In genomic region chr15:57436166-57436565, GRCh38 we compare ENCODE assay signal across 21 cellular contexts. TPM values are rescaled to one million over a fixed set of nuclear protein-coding genes. Genes with fewer than 3 reads are reported as not detected.
DNase-seq lines count a peak whose midpoint lies in the region; ATAC-seq and TF ChIP-seq lines count a peak whose summit lies in the region.
"Had no signal": no experiment of that assay in that cellular context is flagged by ENCODE, and none has a peak within 500 bp of the region (broad histone marks: within the 10 kb centered on the region; RNA-seq: fewer than 3 reads in every experiment).

No MANE protein-coding gene starts in this region.

- H3K36me3 ChIP-seq in cardiac muscle cell, result no peaks in the 10 kb centered on the region
- no peaks in the 10 kb centered on the region for H3K36me3 ChIP-seq in left ventricle myocardium inferior
- peaks cover 21% of the 10 kb centered on the region for H3K36me3 ChIP-seq in mesodermal cell (ENCODE audit: control insufficient read depth, insufficient read depth, low read length)
- H3K36me3 ChIP-seq: BLaER1 had no signal

- DNase-seq in cardiac muscle cell (ENCODE audit: low read depth in 1 of 2, low spot score in 1 of 2) (no peak), left ventricle myocardium inferior (no peak), WTC11 (ENCODE audit: low spot score) (no peak), NOMO-1 (lab: John Stamatoyannopoulos, UW; ENCODE audit: unreplicated experiment in 2 of 2) (no peak), SKM-1 (lab: John Stamatoyannopoulos, UW; ENCODE audit: unreplicated experiment) (no peak)
- no peak for DNase-seq in effector CD4-positive, alpha-beta T cell
- DNase-seq: CD8-positive, alpha-beta T cell; DND-41; GM23248; NCI-H1417 treated with DMSO at 0.1 percent for 48 hours; NCI-H1930; NCI-H748 treated with DMSO at 0.1 percent for 48 hours; PC-9 had no signal

- H3K9me3 Mint-ChIP-seq in WTC11, result no peaks in the 10 kb centered on the region
- H3K9me3 Mint-ChIP-seq: CD8-positive, alpha-beta T cell had no signal

- H3K4me3 Mint-ChIP-seq in WTC11, result no peak overlapping the region
- H3K4me3 Mint-ChIP-seq: CD8-positive, alpha-beta T cell had no signal

- H3K27me3 Mint-ChIP-seq in WTC11 (ENCODE audit: low read depth), result no peaks in the 10 kb centered on the region

- H3K4me1 Mint-ChIP-seq in WTC11, result peaks cover 66% of the 10 kb centered on the region

- no peak overlapping the region for H3K4me3 ChIP-seq in cardiac muscle cell
- H3K4me3 ChIP-seq in left ventricle myocardium inferior, result no peak overlapping the region
- no peak overlapping the region for H3K4me3 ChIP-seq in mesodermal cell (ENCODE audit: extremely low read depth, insufficient read depth, low read length, poor library complexity, severe bottlenecking)
- H3K4me3 ChIP-seq: BLaER1, GM12878, GM23248, K562, PC-9, SK-N-MC had no signal

- H3K27ac Mint-ChIP-seq in WTC11, result peak overlapping the region; percentile 83; the same call in 1 of the 2 replicates
- H3K27ac Mint-ChIP-seq: CD8-positive, alpha-beta T cell had no signal

- H3K27ac ChIP-seq in cardiac muscle cell (peak overlapping the region; percentile 21), left ventricle myocardium inferior (replicated peaks) (no peak overlapping the region), mesodermal cell (ENCODE audit: low read depth, low read length, severe bottlenecking) (peak overlapping the region; percentile 11)
- H3K27ac ChIP-seq: 22Rv1, BLaER1, GM23248, PC-9, SK-N-MC had no signal

- H3K4me1 ChIP-seq in cardiac muscle cell (ENCODE audit: low read depth) (peaks cover 76% of the 10 kb centered on the region), left ventricle myocardium inferior (peaks cover 16% of the 10 kb centered on the region), mesodermal cell (ENCODE audit: control insufficient read depth, insufficient read depth, low read length, poor library complexity, severe bottlenecking) (peaks cover 46% of the 10 kb centered on the region)
- H3K4me1 ChIP-seq: BLaER1 had no signal

- no peaks in the 10 kb centered on the region for H3K9me3 ChIP-seq in cardiac muscle cell (ENCODE audit: low read depth)
- H3K9me3 ChIP-seq in left ventricle myocardium inferior (replicated peaks), result no peaks in the 10 kb centered on the region
- no peaks in the 10 kb centered on the region for H3K9me3 ChIP-seq in mesodermal cell (ENCODE audit: control insufficient read depth, low read length)
- H3K9me3 ChIP-seq: BLaER1 had no signal

- H3K36me3 Mint-ChIP-seq in WTC11, result peaks cover 23% of the 10 kb centered on the region
- H3K36me3 Mint-ChIP-seq: CD8-positive, alpha-beta T cell had no signal

- TF ChIP-seq CTCF in cardiac muscle cell (IDR thresholded peaks at IDR 0.05; ENCODE audit: low read depth, low read length) (no peak), left ventricle myocardium inferior (IDR thresholded peaks at IDR 0.05; ENCODE audit: borderline replicate concordance) (no peak), WTC11 (IDR thresholded peaks at IDR 0.05) (no peak)

- H3K27me3 ChIP-seq in cardiac muscle cell, result no peaks in the 10 kb centered on the region
- H3K27me3 ChIP-seq in left ventricle myocardium inferior (ENCODE audit: low read depth), result peaks cover 14% of the 10 kb centered on the region
- H3K27me3 ChIP-seq: BLaER1 had no signal

- POLR2A ChIA-PET in WTC11 (lab: Charles Lee), result no interaction called here

- CTCF ChIA-PET in WTC11 (lab: Charles Lee), result interaction anchor here (0.8 to 1.3 kb wide), 3 partner anchors 10 to 91 kb away, joined by 3 to 5 read pairs (median 3); no protein-coding TSS in a partner anchor

- no CpG with 5 or more reads among the region's 1 CpG for WGBS in mesodermal cell (ENCODE audit: insufficient coverage in 2 of 2), 2 experiments

- no peak for ATAC-seq in WTC11
- ATAC-seq in GM21723 (IDR thresholded peaks at IDR 0.05; ENCODE audit: unreplicated experiment), result no peak
- ATAC-seq: CD8-positive, alpha-beta T cell; GM12878; HCT116; K562 had no signal

- intact Hi-C loops in left ventricle myocardium inferior (cut with micrococcal nuclease), result no loop called here

TF ChIP-seq in WTC11, 78 proteins besides CTCF, POLR2A, EP300 and RAD21:
- TF ChIP-seq GTF2I (CRISPR knock-in tag; conservative IDR thresholded peaks at IDR 0.05), result no peak
- TF ChIP-seq SMAD4 (CRISPR knock-in tag; IDR thresholded peaks at IDR 0.05), result no peak
- TF ChIP-seq TEAD4 (CRISPR knock-in tag; IDR thresholded peaks at IDR 0.05), result no peak
- TF ChIP-seq JAZF1 (CRISPR knock-in tag; IDR thresholded peaks at IDR 0.05), result no peak
- TF ChIP-seq SOX15 (CRISPR knock-in tag; IDR thresholded peaks at IDR 0.05), result no peak
- no peak for TF ChIP-seq NR2C2 (CRISPR knock-in tag; IDR thresholded peaks at IDR 0.05)
- TF ChIP-seq ARID4B (CRISPR knock-in tag; IDR thresholded peaks at IDR 0.05; ENCODE audit: borderline replicate concordance), result no peak
- no peak for TF ChIP-seq ZMAT4 (CRISPR knock-in tag; IDR thresholded peaks at IDR 0.05)
- TF ChIP-seq MXD4 (CRISPR knock-in tag; IDR thresholded peaks at IDR 0.05; ENCODE audit: borderline replicate concordance), result no peak
- TF ChIP-seq AR (CRISPR knock-in tag; IDR thresholded peaks at IDR 0.05), result no peak
- no peak for TF ChIP-seq KAT7 (CRISPR knock-in tag; IDR thresholded peaks at IDR 0.05; ENCODE audit: borderline replicate concordance)
TF ChIP-seq in WTC11: peak in this region for 0.

RNA-seq across cellular contexts. Expression of gene CGNL1, which starts 59.9 kb away (rescaled TPM):
- total RNA-seq in cardiac muscle cell (97.4 and 134 TPM in 2 replicates), left ventricle myocardium inferior (31.9 TPM), WTC11 (2021) (57.3 to 69.5 TPM (median 67.1 TPM) in 3 replicates)
- polyA plus RNA-seq in cardiac muscle cell, result 62.9 and 75.4 TPM in 2 replicates
- polyA plus RNA-seq in mesodermal cell (2013, experiment 1 of 2), result 47.6 TPM
- polyA plus RNA-seq in mesodermal cell (2013, experiment 2 of 2), result 45.8 TPM
- total RNA-seq: CD8-positive, alpha-beta T cell had no signal
